ENCODE assay signal across 14 cellular contexts in genomic region chr16:14063618-14064581, GRCh38. TPM values are rescaled to one million over a fixed set of nuclear protein-coding genes. Genes with fewer than 3 reads are reported as not detected.
A peak's percentile ranks its signal among the peaks of the same experiment; 100 is the strongest.
DNase-seq lines count a peak whose midpoint lies in the region; ATAC-seq, FAIRE-seq and TF ChIP-seq lines count a peak whose summit lies in the region.
"Had no signal": no experiment of that assay in that cellular context is flagged by ENCODE, and none has a peak within 500 bp of the region (broad histone marks: within the 10 kb centered on the region; RNA-seq: fewer than 3 reads in every experiment).

No MANE protein-coding gene starts in this region.

- peak; percentile 61 for DNase-seq in EH (ENCODE audit: low read depth)
- DNase-seq in K562 (ENCODE audit: extremely low read depth in 1 of 4, low spot score in 3 of 4): no peak
- DNase-seq in testis: peak; percentile 10
- DNase-seq in SJCRH30: no peak
- no peak for DNase-seq in NCI-H2227 (lab: John Stamatoyannopoulos, UW; ENCODE audit: unreplicated experiment)
- no peak for DNase-seq in PC-9
- DNase-seq: Caco-2; CD8-positive, alpha-beta T cell; GOT3 had no signal

- H3K9ac ChIP-seq in K562 (ENCODE audit: insufficient read depth in 1 of 2, low read depth in 2 of 2, low read length in 2 of 2): no peak overlapping the region

- H3K36me3 ChIP-seq in HEK293 (ENCODE audit: control insufficient read depth in 2 of 2, insufficient read depth in 1 of 2, low read length in 2 of 2): no peaks in the 10 kb centered on the region
- no peaks in the 10 kb centered on the region for H3K36me3 ChIP-seq in K562 (ENCODE audit: control insufficient read depth, insufficient read depth, low read length)
- H3K36me3 ChIP-seq in testis (ENCODE audit: low read depth, missing control alignments): no peaks in the 10 kb centered on the region
- no peaks in the 10 kb centered on the region for H3K36me3 ChIP-seq in SJCRH30
- no peaks in the 10 kb centered on the region for H3K36me3 ChIP-seq in PC-9 (ENCODE audit: low read depth)
- H3K36me3 ChIP-seq: HAP-1 had no signal

- POLR2A ChIA-PET in HEK293 (lab: Yijun Ruan, JAX) (no interaction called here), K562 (lab: Yijun Ruan, JAX) (no interaction called here), PC-9 (lab: Charles Lee; ENCODE audit: unreplicated experiment) (interaction anchor here (0.7 kb wide), 1 partner anchor 183 kb away, joined by 3 read pairs; no protein-coding TSS in a partner anchor)

- H3K4me1 ChIP-seq in HEK293 (ENCODE audit: control insufficient read depth, insufficient read depth, low read length) (no peaks in the 10 kb centered on the region), K562 (replicated peaks in 1 of 2; ENCODE audit: control insufficient read depth in 2 of 2, insufficient read depth in 2 of 2, low read length in 2 of 2) (peaks cover 0 to 2% of the 10 kb centered on the region in 2 experiments; a peak in 1 of 5 replicates), testis (no peaks in the 10 kb centered on the region), SJCRH30 (no peaks in the 10 kb centered on the region), PC-9 (replicated peaks; ENCODE audit: insufficient read depth) (no peaks in the 10 kb centered on the region)
- H3K4me1 ChIP-seq: Caco-2, HAP-1 had no signal

- no peak for FAIRE-seq in K562 (lab: Jason Lieb, UNC)
- FAIRE-seq: G401.6, GM12891, HTR-8/SVneo had no signal

- 2% methylated on average over 6 of the region's 6 CpGs for WGBS in K562 (ENCODE audit: insufficient coverage, low coverage, missing lambda C conversion rate)
- 94 to 95% methylated on average over 6 of the region's 6 CpGs for WGBS in testis, 2 donors

- TF ChIP-seq CTCF in HEK293 (tag by site-specific recombination; IDR thresholded peaks at IDR 0.05) (no peak), K562 (IDR thresholded peaks at IDR 0.05 in 2 of 3, conservative IDR thresholded peaks at IDR 0.05 in 1 of 3; ENCODE audit: insufficient read depth in 2 of 3, low read depth in 1 of 3, low read length in 3 of 3) (no peak), testis (IDR thresholded peaks at IDR 0.05) (no peak), PC-9 (conservative IDR thresholded peaks at IDR 0.05) (no peak)

- H3K79me2 ChIP-seq in K562 (ENCODE audit: control insufficient read depth, insufficient read depth, low read length): no peaks in the 10 kb centered on the region
- no peaks in the 10 kb centered on the region for H3K79me2 ChIP-seq in PC-9 (ENCODE audit: low read depth)

- BruUV-seq in K562 (replicated peaks; lab: Mats Ljungman, UMichigan): no TSS peak
- BruUV-seq in PC-9 (replicated peaks; lab: Mats Ljungman, UMichigan): no TSS peak

- CTCF ChIA-PET in HEK293 (lab: Yijun Ruan, JAX) (no interaction called here), K562 (lab: Yijun Ruan, JAX; ENCODE audit: low intra/inter-chr PET ratio) (no interaction called here), PC-9 (lab: Charles Lee) (no interaction called here)

- no peak overlapping the region for H3K4me3 ChIP-seq in HEK293 (ENCODE audit: low read depth, low read length)
- H3K4me3 ChIP-seq in K562: no peak overlapping the region
- H3K4me3 ChIP-seq in testis: no peak overlapping the region
- no peak overlapping the region for H3K4me3 ChIP-seq in SJCRH30
- H3K4me3 ChIP-seq in PC-9: no peak overlapping the region
- H3K4me3 ChIP-seq: HAP-1 had no signal

- H3K9me2 ChIP-seq in PC-9 (ENCODE audit: insufficient read depth): no peaks in the 10 kb centered on the region

- no peaks in the 10 kb centered on the region for H4K20me1 ChIP-seq in K562 (replicated peaks; ENCODE audit: control insufficient read depth, insufficient read depth, low read length)
- H4K20me1 ChIP-seq in PC-9 (ENCODE audit: insufficient read depth): no peaks in the 10 kb centered on the region

- intact Hi-C loops in K562 (cut with micrococcal nuclease): loop anchor here (10.0 kb wide), 1 partner anchor 139 kb away; the partner anchor contains the start of gene ERCC4
- intact Hi-C loops in testis (cut with DNase I; ENCODE audit: low total_unique reads): no loop called here
- intact Hi-C loops in PC-9 (cut with micrococcal nuclease; ENCODE audit: unreplicated experiment): no loop called here

- H3K9me3 ChIP-seq in HEK293 (ENCODE audit: control insufficient read depth, insufficient read depth, low read depth, low read length): no peaks in the 10 kb centered on the region
- no peaks in the 10 kb centered on the region for H3K9me3 ChIP-seq in K562 (replicated peaks; ENCODE audit: control insufficient read depth, insufficient read depth, low read depth, low read length)
- H3K9me3 ChIP-seq in testis: no peaks in the 10 kb centered on the region
- no peaks in the 10 kb centered on the region for H3K9me3 ChIP-seq in SJCRH30 (replicated peaks)
- H3K9me3 ChIP-seq in PC-9 (ENCODE audit: insufficient read depth, low read depth): no peaks in the 10 kb centered on the region; the same call in 1 of the 2 replicates
- H3K9me3 ChIP-seq: Caco-2, HAP-1 had no signal

- TF ChIP-seq RAD21 in K562 (CRISPR knock-in tag; conservative IDR thresholded peaks at IDR 0.05 in 1 of 2, IDR thresholded peaks at IDR 0.05 in 1 of 2): no peak

- H2AFZ ChIP-seq in K562 (ENCODE audit: low read depth, low read length) (no peak overlapping the region), PC-9 (no peak overlapping the region)

- TF ChIP-seq POLR2A in K562 (conservative IDR thresholded peaks at IDR 0.05): no peak
- TF ChIP-seq POLR2A in testis (IDR thresholded peaks at IDR 0.05): no peak

- no peaks in the 10 kb centered on the region for H3K9me1 ChIP-seq in K562 (ENCODE audit: control insufficient read depth, insufficient read depth, low read length)

- no peak for TF ChIP-seq EP300 in K562 (IDR thresholded peaks at IDR 0.05; ENCODE audit: low read length)

- no peaks in the 10 kb centered on the region for H3F3A ChIP-seq in PC-9 (ENCODE audit: insufficient read depth, low read depth)

- H3K4me2 ChIP-seq in K562 (ENCODE audit: insufficient read depth, low read length): no peak overlapping the region
- no peak overlapping the region for H3K4me2 ChIP-seq in PC-9

- in situ Hi-C loops in K562 (cut with MboI): no loop called here

- H3K27me3 ChIP-seq in K562 (ENCODE audit: control insufficient read depth in 2 of 2, insufficient read depth in 2 of 2, low read length in 2 of 2) (peaks cover 0 to 15% of the 10 kb centered on the region in 2 experiments; a peak in 2 of 5 replicates), testis (no peaks in the 10 kb centered on the region), SJCRH30 (no peaks in the 10 kb centered on the region), PC-9 (ENCODE audit: insufficient read depth, low read depth) (no peaks in the 10 kb centered on the region)

- no peak overlapping the region for H3K27ac ChIP-seq in HEK293 (ENCODE audit: extremely low read depth, low read depth, low read length)
- no peak overlapping the region for H3K27ac ChIP-seq in K562 (ENCODE audit: extremely low read depth, low read depth, low read length)
- no peak overlapping the region for H3K27ac ChIP-seq in testis
- H3K27ac ChIP-seq in SJCRH30: no peak overlapping the region
- H3K27ac ChIP-seq in PC-9: no peak overlapping the region

- no peak for ATAC-seq in K562
- ATAC-seq: CD8-positive, alpha-beta T cell had no signal

TF ChIP-seq in HEK293, 187 proteins besides CTCF, POLR2A, EP300 and RAD21 (continues in another document):
- TF ChIP-seq MZF1 (tag by site-specific recombination; IDR thresholded peaks at IDR 0.05; ENCODE audit: borderline replicate concordance): no peak
- TF ChIP-seq ZNF146 (tag by site-specific recombination; IDR thresholded peaks at IDR 0.05): peak; percentile 99
- 0 out of 2 replicates have a peak, but pooled peaks have one; percentile 71 for TF ChIP-seq ZNF580 (tag by site-specific recombination; IDR thresholded peaks at IDR 0.05)

TF ChIP-seq in K562, 482 proteins besides CTCF, POLR2A, EP300 and RAD21 (continues in another document):
- TF ChIP-seq SMARCA5 (IDR thresholded peaks at IDR 0.05): 0 out of 2 replicates have a peak, but pooled peaks have one; percentile 36
- peak; percentile 100 for TF ChIP-seq ZNF146 (CRISPR knock-in tag; IDR thresholded peaks at IDR 0.05; ENCODE audit: unreplicated experiment)
- TF ChIP-seq KDM1A (IDR thresholded peaks at IDR 0.05): peak; percentile 35 to 37; a peak in 2 of 4 replicates
- no peak for TF ChIP-seq GATAD2A (IDR thresholded peaks at IDR 0.05)
- TF ChIP-seq MAFF (IDR thresholded peaks at IDR 0.05; ENCODE audit: low read length): no peak
- peak; percentile 78 for TF ChIP-seq BCOR (IDR thresholded peaks at IDR 0.05)

RNA-seq across cellular contexts. Expression of gene MRTFB, which starts 7.2 kb away (rescaled TPM):
- 24.0 and 65.8 TPM in 2 replicates for total RNA-seq in K562 (2011; cell fraction: chromatin; rRNA removed; ENCODE audit: low replicate concordance)
- 12.0 and 13.7 TPM in 2 replicates for total RNA-seq in K562 (2011; cell fraction: nucleolus; rRNA removed)
- 31.4 and 57.9 TPM in 2 replicates for total RNA-seq in K562 (2011; cell fraction: nucleoplasm; rRNA removed)
- total RNA-seq in K562 (2014; rRNA removed) (6.4 and 6.8 TPM in 2 replicates), K562 (2014; rRNA removed; fragmentation: Illumina TruSeq; extraction: Trizol) (7.0 and 7.6 TPM in 2 replicates), K562 (2015; rRNA removed; fragmentation: Illumina TruSeq; extraction: Trizol) (6.7 and 6.8 TPM in 2 replicates), K562 (2021) (10.7 and 12.7 TPM in 2 replicates), testis (100 to 1,000 TPM in 1 of 2 donors, 10 to 100 TPM in 1; 91.4 to 140 TPM), PC-9 (2021) (47.3 and 71.5 TPM in 2 replicates)
- polyA plus RNA-seq in K562 (2011; rRNA removed) (6.6 and 8.1 TPM in 2 replicates), K562 (2014; fragmentation: Illumina TruSeq; extraction: Trizol) (10.2 and 10.4 TPM in 2 replicates), K562 (2014; fragmentation: Nextera tagmentation; extraction: Ambion mirVana) (1 to 10 TPM; 2.2 to 2.3 TPM), K562 (2014; rRNA removed) (5.1 and 7.9 TPM in 2 replicates), testis (ENCODE audit: insufficient read depth, low read depth, low replicate concordance) (41.4 TPM)
- 5.5 and 6.9 TPM in 2 replicates for polyA plus RNA-seq in K562 (2011; cell fraction: cytosol; rRNA removed)
- polyA plus RNA-seq in K562 (2011; cell fraction: nucleus; rRNA removed): 25.2 and 37.8 TPM in 2 replicates
- 6.7 and 11.7 TPM in 2 replicates for polyA plus RNA-seq in K562 (2012)
- 13.0 and 16.7 TPM in 2 replicates for polyA minus RNA-seq in K562 (2011; rRNA and poly(A)+ RNA removed)
- polyA minus RNA-seq in K562 (2011; cell fraction: cytosol; rRNA and poly(A)+ RNA removed): 4.1 and 5.9 TPM in 2 replicates
- polyA minus RNA-seq in K562 (2011; cell fraction: nucleus; rRNA and poly(A)+ RNA removed): 15.5 and 24.1 TPM in 2 replicates
- 10.3 and 16.1 TPM in 2 replicates for total RNA-seq in SJCRH30 (2014; rRNA removed; shearing (Covaris generic))

Comparison
In these comparisons a context has a peak if more than half of its experiments do, and no peak if none do; other contexts are left out.
1. DNase-seq: peak in EH (single experiment) and testis (single experiment); none in K562 (0 of 4), SJCRH30 (0 of 2), NCI-H2227 (single experiment) and PC-9 (0 of 2).